ENCODE assay signal across 9 cellular contexts in the genomic region with DNA sequence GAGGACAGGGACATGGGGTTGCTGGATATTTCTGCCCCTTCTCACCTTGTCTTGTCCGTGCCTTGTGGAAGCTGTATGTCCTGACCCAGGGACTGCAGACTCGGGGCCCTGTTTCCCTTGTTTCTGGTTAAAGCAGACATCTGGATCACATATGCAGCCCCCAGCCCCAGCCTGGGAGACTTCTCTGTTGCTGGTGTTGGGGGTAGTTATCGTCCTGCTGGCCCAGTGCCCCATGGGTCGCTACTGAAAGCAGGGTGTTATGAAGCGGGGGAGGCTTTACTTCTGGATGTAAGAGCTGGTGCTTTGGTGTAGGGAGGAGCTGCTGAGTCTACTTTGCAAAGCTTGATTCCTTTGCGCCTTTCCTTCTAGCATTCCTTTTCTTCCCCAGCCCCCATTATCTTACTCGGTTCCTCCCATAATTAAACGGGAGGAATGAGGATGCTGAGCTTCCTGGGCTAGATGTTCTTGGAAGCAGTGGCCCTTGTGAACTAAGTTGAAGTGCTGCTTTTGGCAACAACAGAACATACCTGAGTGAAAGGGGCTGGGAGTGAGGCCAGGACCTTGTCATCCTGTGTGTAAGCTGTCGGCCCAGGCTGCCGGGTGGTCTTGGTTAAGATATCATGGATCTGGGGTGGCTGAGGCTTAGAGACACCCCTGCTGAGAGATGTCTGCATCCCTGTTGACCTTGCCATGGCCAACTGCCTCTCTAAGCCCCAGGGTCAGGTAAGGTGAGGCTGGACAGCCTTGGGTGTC. TPM values are rescaled to one million over a fixed set of nuclear protein-coding genes. Genes with fewer than 3 reads are reported as not detected.
DNase-seq lines count a peak whose midpoint lies in the region; ATAC-seq, FAIRE-seq and TF ChIP-seq lines count a peak whose summit lies in the region.
"Had no signal": no experiment of that assay in that cellular context is flagged by ENCODE, and none has a peak within 500 bp of the region (broad histone marks: within the 10 kb centered on the region; RNA-seq: fewer than 3 reads in every experiment).

No MANE protein-coding gene starts in this region.

- H3K23ac ChIP-seq in H1 (ENCODE audit: insufficient read length), result no peak overlapping the region

- H2AFZ ChIP-seq in OCI-LY3 (ENCODE audit: low read depth, low read length) (no peak overlapping the region), H1 (ENCODE audit: low read length) (no peak overlapping the region)

- H3K9ac ChIP-seq in OCI-LY3 (ENCODE audit: low read length) (no peak overlapping the region), H1 (replicated peaks in 1 of 4; ENCODE audit: extremely low read depth in 1 of 4, low read depth in 3 of 4, low read length in 3 of 4) (no peak overlapping the region)

- no peak overlapping the region for H4K8ac ChIP-seq in H1 (ENCODE audit: extremely low read depth, insufficient read depth, low read length)

- H2BK20ac ChIP-seq in H1 (ENCODE audit: low read length), result no peak overlapping the region

- H2BK5ac ChIP-seq in H1 (ENCODE audit: low read depth, low read length), result no peak overlapping the region

- no peaks in the 10 kb centered on the region for H3K9me3 ChIP-seq in CD8-positive, alpha-beta memory T cell (ENCODE audit: low read length)
- no peaks in the 10 kb centered on the region for H3K9me3 ChIP-seq in OCI-LY3 (ENCODE audit: insufficient read depth, low read length)
- no peaks in the 10 kb centered on the region for H3K9me3 ChIP-seq in H1 (ENCODE audit: insufficient read depth in 2 of 2, low read depth in 1 of 2, low read length in 1 of 2)
- no peaks in the 10 kb centered on the region for H3K9me3 ChIP-seq in neutrophil
- no peaks in the 10 kb centered on the region for H3K9me3 ChIP-seq in tibial nerve

- H3K4me1 Mint-ChIP-seq in CD8-positive, alpha-beta memory T cell, result peaks cover 68 to 78% (median 76%) of the 10 kb centered on the region in 3 donors

- peaks cover 22% of the 10 kb centered on the region for H3K79me1 ChIP-seq in H1 (ENCODE audit: low read depth, low read length)

- POLR2A ChIA-PET in CD8-positive, alpha-beta memory T cell (lab: Charles Lee), result interaction anchor here (0.6 to 1.6 kb wide), 3 partner anchors 19 to 116 kb away, joined by 4 to 5 read pairs (median 4); no protein-coding TSS in a partner anchor
- POLR2A ChIA-PET in H1 (lab: Charles Lee; ENCODE audit: partially characterized antibody), result interaction anchor here (1.0 to 7.5 kb wide), 9 partner anchors 8 to 65 kb away, joined by 3 to 94 read pairs (median 4); no protein-coding TSS in a partner anchor

- no peaks in the 10 kb centered on the region for H3K27me3 ChIP-seq in CD8-positive, alpha-beta memory T cell (ENCODE audit: insufficient read depth, low read length, poor library complexity, severe bottlenecking)
- H3K27me3 ChIP-seq in OCI-LY3 (ENCODE audit: low read depth, low read length) (no peaks in the 10 kb centered on the region), H1 (replicated peaks in 1 of 4; ENCODE audit: control insufficient read depth in 3 of 4, extremely low read depth in 1 of 4, insufficient read depth in 3 of 4, low read length in 3 of 4) (peaks cover 0 to 14% (median 3%) of the 10 kb centered on the region in 4 experiments; a peak in 3 of 7 replicates), neutrophil (no peaks in the 10 kb centered on the region), tibial nerve (no peaks in the 10 kb centered on the region)

- no peak overlapping the region for H2AK5ac ChIP-seq in H1 (ENCODE audit: low read depth, low read length)

- no peak overlapping the region for H3K14ac ChIP-seq in H1 (ENCODE audit: insufficient read length)

- TF ChIP-seq EP300 in H1 (IDR thresholded peaks at IDR 0.05; ENCODE audit: borderline replicate concordance in 1 of 2, low read depth in 2 of 2, low read length in 2 of 2) (no peak), tibial nerve (IDR thresholded peaks at IDR 0.05) (no peak)

- peaks cover 61% of the 10 kb centered on the region for H3K4me1 ChIP-seq in CD8-positive, alpha-beta memory T cell (ENCODE audit: insufficient read depth, low read length)
- H3K4me1 ChIP-seq in OCI-LY3 (ENCODE audit: low read length) (peaks cover 40% of the 10 kb centered on the region), H1 (replicated peaks in 1 of 4; ENCODE audit: control insufficient read depth in 3 of 4, insufficient read depth in 4 of 4, low read length in 3 of 4) (peaks cover 11 to 26% (median 15%) of the 10 kb centered on the region in 4 experiments; a peak in 6 of 7 replicates), neutrophil (ENCODE audit: control insufficient read depth in 1 of 2, insufficient read depth in 1 of 2, low read depth in 1 of 2, low read length in 1 of 2) (peaks cover 72 to 77% of the 10 kb centered on the region in 2 experiments), tibial nerve (peaks cover 0 to 42% (median 35%) of the 10 kb centered on the region in 4 donors)

- H3K4me2 ChIP-seq in OCI-LY3 (ENCODE audit: low read length) (peak overlapping the region; percentile 99), H1 (ENCODE audit: insufficient read depth in 1 of 2, low read depth in 2 of 2, low read length in 2 of 2) (peak overlapping the region; percentile 44 to 74)

- H4K5ac ChIP-seq in H1 (ENCODE audit: insufficient read length, low read depth, low read length), result no peak overlapping the region

- H3K79me2 ChIP-seq in OCI-LY3 (ENCODE audit: low read length) (peaks cover 94% of the 10 kb centered on the region), H1 (ENCODE audit: control insufficient read depth in 1 of 2, insufficient read depth in 2 of 2, low read length in 2 of 2) (peaks cover 17 to 69% of the 10 kb centered on the region in 2 experiments; a peak in 3 of 4 replicates)

- no peak overlapping the region for H3K56ac ChIP-seq in H1 (replicated peaks; ENCODE audit: insufficient read length, low read depth, low read length)

- peak overlapping the region in 6 of 8 donors; percentile 71 to 90 (median 83) for H3K27ac Mint-ChIP-seq in CD8-positive, alpha-beta memory T cell

- no peak for TF ChIP-seq RAD21 in H1 (IDR thresholded peaks at IDR 0.05 in 1 of 2, conservative IDR thresholded peaks at IDR 0.05 in 1 of 2; ENCODE audit: low read depth in 2 of 2, low read length in 2 of 2)

- no peak for DNase-seq in CD8-positive, alpha-beta memory T cell
- DNase-seq in H1 (ENCODE audit: low read depth in 1 of 2, low spot score in 2 of 2), result no peak
- DNase-seq in AG08395 (ENCODE audit: low spot score), result no peak
- DNase-seq in tibial nerve (ENCODE audit: low spot score in 2 of 2), result no peak
- no peak for DNase-seq in hippocampal formation (lab: John Stamatoyannopoulos, UW)
- DNase-seq: NCI-H2081 treated with DMSO at 0.1 percent for 48 hours had no signal

- no peak overlapping the region for H3K4ac ChIP-seq in H1 (replicated peaks; ENCODE audit: insufficient read length, low read depth, low read length)

- FAIRE-seq in H1 (lab: Jason Lieb, UNC), result no peak

- no peak for ATAC-seq in GM21825 (IDR thresholded peaks at IDR 0.05; ENCODE audit: unreplicated experiment)

- peak overlapping the region; percentile 13 for H3K27ac ChIP-seq in CD8-positive, alpha-beta memory T cell (ENCODE audit: low read depth, low read length)
- H3K27ac ChIP-seq in OCI-LY3 (ENCODE audit: low read length), result no peak overlapping the region
- no peak overlapping the region for H3K27ac ChIP-seq in H1 (ENCODE audit: low read depth, low read length)
- peak overlapping the region; percentile 97 for H3K27ac ChIP-seq in neutrophil
- no peak overlapping the region for H3K27ac ChIP-seq in tibial nerve

- peak overlapping the region; percentile 58 for H3K4me3 ChIP-seq in CD8-positive, alpha-beta memory T cell (ENCODE audit: low read length)
- H3K4me3 ChIP-seq in OCI-LY3 (ENCODE audit: low read length), result peak overlapping the region; percentile 76
- peak overlapping the region in 3 of 4 experiments; percentile 4 to 28 (median 10); a peak in 3 of 8 replicates for H3K4me3 ChIP-seq in H1 (ENCODE audit: extremely low read depth in 1 of 4, insufficient read depth in 2 of 4, low read depth in 3 of 4, low read length in 4 of 4)
- peak overlapping the region; percentile 74 to 88 for H3K4me3 ChIP-seq in neutrophil (ENCODE audit: low read depth in 1 of 2, low read length in 1 of 2)
- H3K4me3 ChIP-seq in tibial nerve, result peak overlapping the region in 2 of 4 donors; percentile 4 to 76

- H3K4me3 Mint-ChIP-seq in CD8-positive, alpha-beta memory T cell, result peak overlapping the region; percentile 81 to 96 (median 85)

- no peak overlapping the region for H3K18ac ChIP-seq in H1 (ENCODE audit: extremely low read depth, low read length)

- no peak overlapping the region for H2BK120ac ChIP-seq in H1 (replicated peaks; ENCODE audit: low read depth, low read length)

- H3K36me3 ChIP-seq in CD8-positive, alpha-beta memory T cell (ENCODE audit: insufficient read depth, low read length), result no peaks in the 10 kb centered on the region
- peaks cover 66% of the 10 kb centered on the region for H3K36me3 ChIP-seq in OCI-LY3 (replicated peaks; ENCODE audit: low read depth, low read length)
- peaks cover 0 to 4% (median 0%) of the 10 kb centered on the region in 4 experiments; a peak in 3 of 8 replicates for H3K36me3 ChIP-seq in H1 (ENCODE audit: control insufficient read depth in 2 of 4, insufficient read depth in 4 of 4, low read length in 3 of 4)
- peaks cover 30% of the 10 kb centered on the region for H3K36me3 ChIP-seq in neutrophil
- H3K36me3 ChIP-seq in tibial nerve, result no peaks in the 10 kb centered on the region

- H3K9me3 Mint-ChIP-seq in CD8-positive, alpha-beta memory T cell, result peaks cover 0 to 2% (median 0%) of the 10 kb centered on the region in 5 donors

- H4K20me1 ChIP-seq in OCI-LY3 (ENCODE audit: insufficient read depth, low read length), result peaks cover 71% of the 10 kb centered on the region
- H4K20me1 ChIP-seq in H1 (replicated peaks in 1 of 2; ENCODE audit: control insufficient read depth in 1 of 2, insufficient read depth in 2 of 2, low read length in 2 of 2), result peaks cover 19 to 24% of the 10 kb centered on the region in 2 experiments

- no peak overlapping the region for H2BK15ac ChIP-seq in H1 (ENCODE audit: low read length)

- no peak overlapping the region for H4K91ac ChIP-seq in H1 (replicated peaks; ENCODE audit: insufficient read length, low read length)

- CTCF ChIA-PET in CD8-positive, alpha-beta memory T cell (lab: Charles Lee), result interaction anchor here (0.8 to 4.3 kb wide), 17 partner anchors 12 to 217 kb away, joined by 3 to 21 read pairs (median 5); partner anchors contain the start of gene MTHFD2
- CTCF ChIA-PET in H1 (lab: Charles Lee; ENCODE audit: partially characterized antibody), result interaction anchor here (0.6 to 1.9 kb wide), 12 partner anchors 8 to 261 kb away, joined by 3 to 8 read pairs (median 3); no protein-coding TSS in a partner anchor

- peaks cover 14 to 41% (median 16%) of the 10 kb centered on the region in 3 donors for H3K36me3 Mint-ChIP-seq in CD8-positive, alpha-beta memory T cell

- peaks cover 16% of the 10 kb centered on the region for H3K23me2 ChIP-seq in H1 (ENCODE audit: low read depth, low read length)

- TF ChIP-seq CTCF in OCI-LY3 (IDR thresholded peaks at IDR 0.05; ENCODE audit: low read depth, low read length) (no peak), H1 (IDR thresholded peaks at IDR 0.05; ENCODE audit: control extremely low read depth in 1 of 3, insufficient read depth in 1 of 3, low read depth in 1 of 3, low read length in 3 of 3) (no peak), neutrophil (IDR thresholded peaks at IDR 0.05) (no peak), tibial nerve (IDR thresholded peaks at IDR 0.05) (no peak)

- H2BK12ac ChIP-seq in H1 (ENCODE audit: low read depth, low read length), result no peak overlapping the region

- H3K27me3 Mint-ChIP-seq in CD8-positive, alpha-beta memory T cell, result peaks cover 0 to 1% of the 10 kb centered on the region in 2 donors

- TF ChIP-seq POLR2A in H1 (IDR thresholded peaks at IDR 0.05; ENCODE audit: control extremely low read depth in 1 of 2, low read depth in 2 of 2, low read length in 2 of 2) (no peak), tibial nerve (IDR thresholded peaks at IDR 0.05) (no peak)

- 75% methylated on average over 10 of the region's 10 CpGs; no CpG with 5 or more reads in 1 of the 2 experiments for WGBS in H1 (ENCODE audit: extremely low coverage in 1 of 2, insufficient coverage in 1 of 2, insufficient read length in 1 of 2, insufficient replicate concordance in 2 of 2, low coverage in 1 of 2, low lambda C conversion rate in 2 of 2, missing lambda C conversion rate in 1 of 2), 2 experiments
- WGBS in tibial nerve, 2 donors, result 57 to 59% methylated on average over 9 to 10 of the region's 10 CpGs

RNA-seq across cellular contexts. Expression of gene TET3, which starts 3.4 kb away (rescaled TPM):
- 10 to 100 TPM; 19.9 to 20.5 TPM for total RNA-seq in CD8-positive, alpha-beta memory T cell
- 0.78 TPM for polyA plus RNA-seq in CD8-positive, alpha-beta memory T cell
- 20.2 and 21.1 TPM in 2 replicates for total RNA-seq in H1 (2021; fragmentation: NEBNext Ultra II Directional; extraction: Animal tissue kit (Norgen Biotek cat#: 25700))
- polyA plus RNA-seq in H1 (2011; rRNA removed), result 4.5 and 5.5 TPM in 2 replicates
- 4.9 TPM for polyA plus RNA-seq in H1 (2011; cell fraction: cytosol; rRNA removed)
- 10.6 TPM for polyA plus RNA-seq in H1 (2011; cell fraction: nucleus; rRNA removed)
- polyA plus RNA-seq in H1 (2012, experiment 1 of 2), result 6.4 to 8.3 TPM (median 8.0 TPM) in 4 replicates
- 2.0 TPM for polyA plus RNA-seq in H1 (2012, experiment 2 of 2)
- polyA plus RNA-seq in H1 (2013, experiment 1 of 2), result 5.6 TPM
- 5.7 TPM for polyA plus RNA-seq in H1 (2013, experiment 2 of 2)
- 9.2 and 10.5 TPM in 2 replicates for polyA minus RNA-seq in H1 (2011; rRNA and poly(A)+ RNA removed)
- 13.8 TPM for polyA minus RNA-seq in H1 (2011; cell fraction: cytosol; rRNA and poly(A)+ RNA removed)
- 15.6 TPM for polyA minus RNA-seq in H1 (2011; cell fraction: nucleus; rRNA and poly(A)+ RNA removed)
- total RNA-seq in tibial nerve, result 10 to 100 TPM in 1 of 4 donors, 1 to 10 TPM in 3; 4.3 to 14.1 (median 6.6) TPM

Comparison
In these comparisons a context has a peak if more than half of its experiments do, and no peak if none do; other contexts are left out.
1. H3K27ac ChIP-seq: peak in CD8-positive, alpha-beta memory T cell (single experiment) and neutrophil (single experiment); none in OCI-LY3 (single experiment), H1 (single experiment) and tibial nerve (0 of 4).